ENCODE assay signal across 18 cellular contexts in genomic region chr4:115970859-115971258, GRCh38.
DNase-seq lines count a peak whose midpoint lies in the region; ATAC-seq and TF ChIP-seq lines count a peak whose summit lies in the region.
"Had no signal": no experiment of that assay in that cellular context is flagged by ENCODE, and none has a peak within 500 bp of the region (broad histone marks: within the 10 kb centered on the region; RNA-seq: fewer than 3 reads in every experiment).

No MANE protein-coding gene starts in this region.

- H2BK12ac ChIP-seq in H9 (ENCODE audit: insufficient read length, low read depth, low read length) = no peak overlapping the region

- DNase-seq in NCI-H82 (lab: John Stamatoyannopoulos, UW) (peak; percentile 0), NCI-H82 treated with DMSO at 0.1 percent for 48 hours (lab: John Stamatoyannopoulos, UW; ENCODE audit: unreplicated experiment) (no peak), H9 (no peak), WTC11 (ENCODE audit: low spot score) (no peak), neural crest cell (ENCODE audit: low read depth, low spot score) (no peak), GOT3 (lab: John Stamatoyannopoulos, UW) (no peak)
- no peak for DNase-seq in activated T-cell treated with anti-CD3 and anti-CD28 coated beads, Interleukin-2, amount 50 U/mL, for 4 hours
- DNase-seq: Caco-2; CD4-positive, CD25-positive, alpha-beta regulatory T cell; CD8-positive, alpha-beta T cell; DMS153; DND-41 had no signal

- no peak overlapping the region for H3K4ac ChIP-seq in H9 (ENCODE audit: low read depth, low read length)

- no peak overlapping the region for H3K27ac ChIP-seq in H9 (ENCODE audit: insufficient read length, low read depth, low read length)
- H3K27ac ChIP-seq: 22Rv1, BLaER1, C4-2B had no signal

- ATAC-seq in WTC11 = no peak
- ATAC-seq in GM21515 (IDR thresholded peaks at IDR 0.05; ENCODE audit: unreplicated experiment) = no peak
- ATAC-seq in activated T-cell treated with anti-CD3 and anti-CD28 coated beads, Interleukin-2, amount 50 U/mL, for 4 hours = no peak
- ATAC-seq: CD8-positive, alpha-beta T cell had no signal

- H3K27me3 Mint-ChIP-seq in H9 (ENCODE audit: low read depth) (no peaks in the 10 kb centered on the region), WTC11 (ENCODE audit: low read depth) (no peaks in the 10 kb centered on the region), neural crest cell (ENCODE audit: low read depth) (no peaks in the 10 kb centered on the region)
- no peaks in the 10 kb centered on the region for H3K27me3 Mint-ChIP-seq in activated T-cell treated with anti-CD3 and anti-CD28 coated beads, Interleukin-2, amount 50 U/mL, for 4 hours (ENCODE audit: low read depth)
- H3K27me3 Mint-ChIP-seq: B cell had no signal

- no peaks in the 10 kb centered on the region for H3K79me1 ChIP-seq in H9 (ENCODE audit: insufficient read depth, low read depth, low read length, poor library complexity, severe bottlenecking)

- H2AK5ac ChIP-seq in H9 (ENCODE audit: insufficient read length, low read length) = peak overlapping the region; percentile 79

- H3K56ac ChIP-seq in H9 (ENCODE audit: insufficient read length, low read depth, low read length) = no peak overlapping the region

- no peak overlapping the region for H3K23ac ChIP-seq in H9 (ENCODE audit: insufficient read length, low read depth, low read length)

- H3K9me3 Mint-ChIP-seq in H9 = peaks cover 0 to 9% of the 10 kb centered on the region in 2 experiments; a peak in 2 of 5 replicates
- peaks cover 15% of the 10 kb centered on the region for H3K9me3 Mint-ChIP-seq in WTC11
- H3K9me3 Mint-ChIP-seq in neural crest cell = no peaks in the 10 kb centered on the region
- no peaks in the 10 kb centered on the region for H3K9me3 Mint-ChIP-seq in activated T-cell treated with anti-CD3 and anti-CD28 coated beads, Interleukin-2, amount 50 U/mL, for 4 hours
- H3K9me3 Mint-ChIP-seq: CD8-positive, alpha-beta T cell had no signal

- no peak overlapping the region for H2BK5ac ChIP-seq in H9 (ENCODE audit: insufficient read length, low read length)

- no peak overlapping the region for H4K5ac ChIP-seq in H9 (ENCODE audit: insufficient read length, low read depth, low read length)

- no peak overlapping the region for H4K91ac ChIP-seq in H9 (ENCODE audit: insufficient read length, low read depth, low read length)

- no peak overlapping the region for H4K8ac ChIP-seq in H9 (replicated peaks; ENCODE audit: insufficient read length, low read depth, low read length)

- no peak overlapping the region for H2AFZ ChIP-seq in H9 (ENCODE audit: low read length)

- H3K23me2 ChIP-seq in H9 (ENCODE audit: insufficient read length, low read depth, low read length, poor library complexity, severe bottlenecking) = no peaks in the 10 kb centered on the region

- no peak overlapping the region for H3K14ac ChIP-seq in H9 (ENCODE audit: insufficient read depth, low read length)

- no peaks in the 10 kb centered on the region for H4K20me1 ChIP-seq in H9 (ENCODE audit: control insufficient read depth, insufficient read depth, insufficient read length)
- H4K20me1 ChIP-seq: BLaER1 had no signal

- no peak overlapping the region for H2BK20ac ChIP-seq in H9 (ENCODE audit: low read depth, low read length, poor library complexity, severe bottlenecking)

- POLR2A ChIA-PET in WTC11 (lab: Charles Lee) = no interaction called here

- H2BK15ac ChIP-seq in H9 (ENCODE audit: low read depth, low read length) = no peak overlapping the region

- no peaks in the 10 kb centered on the region; the same call in 1 of the 2 replicates for H3K4me1 ChIP-seq in H9 (ENCODE audit: insufficient read depth, low read length)
- H3K4me1 ChIP-seq: BLaER1, Caco-2 had no signal

- no peak overlapping the region for H3K18ac ChIP-seq in H9 (ENCODE audit: insufficient read length, low read depth, low read length)

- no peak overlapping the region for H3T11ph ChIP-seq in H9 (ENCODE audit: low read length)

- TF ChIP-seq CTCF in H9 (conservative IDR thresholded peaks at IDR 0.05) (no peak), WTC11 (IDR thresholded peaks at IDR 0.05) (no peak), neural crest cell (conservative IDR thresholded peaks at IDR 0.05) (no peak)

- no peaks in the 10 kb centered on the region for H3K79me2 ChIP-seq in H9 (ENCODE audit: insufficient read depth, low read length)

- WGBS in H9 (ENCODE audit: extremely low coverage, insufficient read length, low lambda C conversion rate) = no CpG with 5 or more reads among the region's 2 CpGs

- no peak overlapping the region for H3K9ac ChIP-seq in H9 (ENCODE audit: extremely low read depth, insufficient read length, low read length)
- H3K9ac ChIP-seq: BLaER1 had no signal

- no peak overlapping the region for H2BK120ac ChIP-seq in H9 (ENCODE audit: low read depth, low read length, poor library complexity, severe bottlenecking)

- peaks cover 36 to 44% of the 10 kb centered on the region in 2 experiments for H3K4me1 Mint-ChIP-seq in H9
- H3K4me1 Mint-ChIP-seq in WTC11 = peaks cover 38% of the 10 kb centered on the region
- H3K4me1 Mint-ChIP-seq in neural crest cell = peaks cover 16% of the 10 kb centered on the region
- H3K4me1 Mint-ChIP-seq in activated T-cell treated with anti-CD3 and anti-CD28 coated beads, Interleukin-2, amount 50 U/mL, for 4 hours (ENCODE audit: low read depth) = no peaks in the 10 kb centered on the region
- H3K4me1 Mint-ChIP-seq: B cell; CD4-positive, CD25-positive, alpha-beta regulatory T cell had no signal

- CTCF ChIA-PET in WTC11 (lab: Charles Lee) = no interaction called here

- H3K4me3 Mint-ChIP-seq in H9 (no peak overlapping the region), WTC11 (no peak overlapping the region), neural crest cell (no peak overlapping the region)
- H3K4me3 Mint-ChIP-seq in activated T-cell treated with anti-CD3 and anti-CD28 coated beads, Interleukin-2, amount 50 U/mL, for 4 hours = no peak overlapping the region
- H3K4me3 Mint-ChIP-seq: B cell; CD4-positive, CD25-positive, alpha-beta regulatory T cell; CD8-positive, alpha-beta T cell had no signal

- H3K36me3 Mint-ChIP-seq in H9 (ENCODE audit: insufficient read depth in 1 of 3, low read depth in 3 of 3) (peaks cover 7 to 21% (median 14%) of the 10 kb centered on the region in 3 experiments; a peak in 6 of 7 replicates), WTC11 (peaks cover 16% of the 10 kb centered on the region), neural crest cell (ENCODE audit: low read depth) (no peaks in the 10 kb centered on the region)
- no peaks in the 10 kb centered on the region for H3K36me3 Mint-ChIP-seq in activated T-cell treated with anti-CD3 and anti-CD28 coated beads, Interleukin-2, amount 50 U/mL, for 4 hours (ENCODE audit: insufficient read depth)
- H3K36me3 Mint-ChIP-seq: CD4-positive, CD25-positive, alpha-beta regulatory T cell; CD8-positive, alpha-beta T cell had no signal

- no peaks in the 10 kb centered on the region for H3K9me3 ChIP-seq in H9 (ENCODE audit: control insufficient read depth, low read depth, low read length)
- H3K9me3 ChIP-seq: BLaER1, Caco-2, HAP-1 had no signal

- H3K27ac Mint-ChIP-seq in H9 (peak overlapping the region in 2 of 3 experiments; percentile 14 to 75; a peak in 1 of 7 replicates), WTC11 (peak overlapping the region; percentile 45; the same call in 1 of the 2 replicates), neural crest cell (ENCODE audit: unreplicated experiment) (peak overlapping the region; percentile 50)
- H3K27ac Mint-ChIP-seq: B cell; CD4-positive, CD25-positive, alpha-beta regulatory T cell; CD8-positive, alpha-beta T cell had no signal

- H3K4me2 ChIP-seq in H9 (ENCODE audit: insufficient read depth, insufficient read length, low read length) = no peak overlapping the region
- H3K4me2 ChIP-seq: BLaER1 had no signal

- no peaks in the 10 kb centered on the region for H3K27me3 ChIP-seq in H9 (ENCODE audit: insufficient read depth, low read length)
- H3K27me3 ChIP-seq: BLaER1 had no signal

TF ChIP-seq in WTC11, 78 proteins besides CTCF, POLR2A, EP300 and RAD21:
- TF ChIP-seq PRRX2 (CRISPR knock-in tag; IDR thresholded peaks at IDR 0.05) = no peak
- peak; percentile 94 for TF ChIP-seq ZNF121 (CRISPR knock-in tag; IDR thresholded peaks at IDR 0.05)
- no peak for TF ChIP-seq KAT7 (CRISPR knock-in tag; IDR thresholded peaks at IDR 0.05; ENCODE audit: borderline replicate concordance)
- no peak for TF ChIP-seq ZNF219 (CRISPR knock-in tag; IDR thresholded peaks at IDR 0.05; ENCODE audit: borderline replicate concordance)
